In the genomic region with DNA sequence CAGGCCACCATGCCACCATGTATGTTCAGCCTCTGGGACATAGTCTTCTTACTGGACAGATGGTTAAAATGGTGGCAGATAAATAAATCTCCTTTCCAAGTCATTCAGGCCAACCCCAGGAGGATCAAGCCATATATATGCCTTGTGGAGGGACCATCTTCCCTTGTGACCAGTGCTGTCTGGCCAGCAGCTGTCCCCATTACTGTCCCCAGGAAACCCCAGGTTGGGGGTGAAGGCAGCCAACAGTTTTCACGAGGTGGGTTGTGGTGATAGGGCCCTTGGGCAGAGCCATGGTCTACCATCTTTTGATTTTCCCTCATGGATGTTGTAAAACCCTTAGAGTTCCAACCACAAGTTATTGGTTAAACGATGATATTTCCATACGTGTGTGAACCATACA, we compare ENCODE assay signal across 23 cellular contexts. TPM values are rescaled to one million over a fixed set of nuclear protein-coding genes. Genes with fewer than 3 reads are reported as not detected.
DNase-seq lines count a peak whose midpoint lies in the region; ATAC-seq and TF ChIP-seq lines count a peak whose summit lies in the region.
"Had no signal": no experiment of that assay in that cellular context is flagged by ENCODE, and none has a peak within 500 bp of the region (broad histone marks: within the 10 kb centered on the region; RNA-seq: fewer than 3 reads in every experiment).

No MANE protein-coding gene starts in this region.

- peak; percentile 26 for DNase-seq in activated CD8-positive, alpha-beta memory T cell treated with anti-CD3 and anti-CD28 coated beads, Interleukin-2, amount 10 ng/mL, durations not matched to agents 7 days and 5 days
- DNase-seq in activated CD8-positive, alpha-beta memory T cell treated with anti-CD3 and anti-CD28 coated beads, Interleukin-2, amount 50 U/mL, for 4 hours = no peak
- DNase-seq in H7 = peak; percentile 2
- peak; percentile 77 for DNase-seq in esophagus muscularis mucosa (ENCODE audit: extremely low spot score)
- peak; percentile 19 for DNase-seq in renal cortical epithelial cell (ENCODE audit: low read depth)
- no peak for DNase-seq in DMS79 (lab: John Stamatoyannopoulos, UW)
- no peak for DNase-seq in activated CD4-positive, alpha-beta T cell treated with anti-CD3 and anti-CD28 coated beads, Interleukin-2, amount 10 ng/mL, durations not matched to agents 7 days and 5 days
- DNase-seq: 8988T; ACHN; BE2C; CD4-positive, CD25-positive, alpha-beta regulatory T cell; NCI-H1048; NCI-H1417; NCI-H1694; NCI-H2081; NCI-H226; NCI-H510A; NCI-H69; SHP77 treated with DMSO at 0.1 percent for 48 hours; SK-N-SH had no signal

- no peak overlapping the region for H3K27ac ChIP-seq in esophagus muscularis mucosa (replicated peaks in 1 of 4)

- no peaks in the 10 kb centered on the region for H3K9me3 Mint-ChIP-seq in activated CD8-positive, alpha-beta memory T cell treated with anti-CD3 and anti-CD28 coated beads, Interleukin-2, amount 10 ng/mL, durations not matched to agents 7 days and 5 days (ENCODE audit: low read depth)
- no peaks in the 10 kb centered on the region for H3K9me3 Mint-ChIP-seq in activated CD4-positive, alpha-beta T cell treated with anti-CD3 and anti-CD28 coated beads, Interleukin-2, amount 10 ng/mL, durations not matched to agents 7 days and 5 days

- WGBS in esophagus muscularis mucosa = 92% methylated on average over 3 of the region's 3 CpGs

- TF ChIP-seq CTCF in esophagus muscularis mucosa (IDR thresholded peaks at IDR 0.05) = no peak

- no peak for TF ChIP-seq EP300 in esophagus muscularis mucosa (IDR thresholded peaks at IDR 0.05)

- no peaks in the 10 kb centered on the region for H3K27me3 Mint-ChIP-seq in activated CD8-positive, alpha-beta memory T cell treated with anti-CD3 and anti-CD28 coated beads, Interleukin-2, amount 10 ng/mL, durations not matched to agents 7 days and 5 days
- no peaks in the 10 kb centered on the region for H3K27me3 Mint-ChIP-seq in activated CD4-positive, alpha-beta T cell treated with anti-CD3 and anti-CD28 coated beads, Interleukin-2, amount 10 ng/mL, durations not matched to agents 7 days and 5 days

- intact Hi-C loops in esophagus muscularis mucosa (cut with DNase I) = no loop called here

- no peak overlapping the region for H3K4me3 Mint-ChIP-seq in activated CD8-positive, alpha-beta memory T cell treated with anti-CD3 and anti-CD28 coated beads, Interleukin-2, amount 10 ng/mL, durations not matched to agents 7 days and 5 days
- no peak overlapping the region for H3K4me3 Mint-ChIP-seq in activated CD4-positive, alpha-beta T cell treated with anti-CD3 and anti-CD28 coated beads, Interleukin-2, amount 10 ng/mL, durations not matched to agents 7 days and 5 days
- H3K4me3 Mint-ChIP-seq: CD4-positive, CD25-positive, alpha-beta regulatory T cell had no signal

- H3K36me3 Mint-ChIP-seq in activated CD8-positive, alpha-beta memory T cell treated with anti-CD3 and anti-CD28 coated beads, Interleukin-2, amount 10 ng/mL, durations not matched to agents 7 days and 5 days = no peaks in the 10 kb centered on the region
- H3K36me3 Mint-ChIP-seq in activated CD4-positive, alpha-beta T cell treated with anti-CD3 and anti-CD28 coated beads, Interleukin-2, amount 10 ng/mL, durations not matched to agents 7 days and 5 days (ENCODE audit: low read depth) = no peaks in the 10 kb centered on the region
- H3K36me3 Mint-ChIP-seq: CD4-positive, CD25-positive, alpha-beta regulatory T cell had no signal

- H3K36me3 ChIP-seq in H7 (replicated peaks; ENCODE audit: control insufficient read depth, insufficient read depth, low read length) (no peaks in the 10 kb centered on the region), esophagus muscularis mucosa (no peaks in the 10 kb centered on the region)
- H3K36me3 ChIP-seq: BE2C had no signal

- H3K27me3 ChIP-seq in H7 (ENCODE audit: control insufficient read depth, insufficient read depth, low read length) (no peaks in the 10 kb centered on the region), esophagus muscularis mucosa (peaks cover 0 to 11% (median 0%) of the 10 kb centered on the region in 4 donors)
- H3K27me3 ChIP-seq: BE2C had no signal

- ATAC-seq in activated CD8-positive, alpha-beta memory T cell treated with anti-CD3 and anti-CD28 coated beads, Interleukin-2, amount 10 ng/mL, durations not matched to agents 7 days and 5 days = no peak
- ATAC-seq in HG02610 (IDR thresholded peaks at IDR 0.05; ENCODE audit: unreplicated experiment) = no peak
- ATAC-seq: HCT116, Panc1 had no signal

- TF ChIP-seq POLR2A in esophagus muscularis mucosa (IDR thresholded peaks at IDR 0.05; ENCODE audit: low read depth) = no peak

- peaks cover 0 to 10% (median 0%) of the 10 kb centered on the region in 4 donors for H3K9me3 ChIP-seq in esophagus muscularis mucosa
- H3K9me3 ChIP-seq: BE2C, SK-N-SH had no signal

- POLR2A ChIA-PET in activated CD4-positive, alpha-beta T cell treated with anti-CD3 and anti-CD28 coated beads, Interleukin-2, amount 10 ng/mL, durations not matched to agents 7 days and 5 days (lab: Charles Lee) = no interaction called here

- H3K27ac Mint-ChIP-seq in activated CD8-positive, alpha-beta memory T cell treated with anti-CD3 and anti-CD28 coated beads, Interleukin-2, amount 10 ng/mL, durations not matched to agents 7 days and 5 days = no peak overlapping the region
- H3K27ac Mint-ChIP-seq in activated CD4-positive, alpha-beta T cell treated with anti-CD3 and anti-CD28 coated beads, Interleukin-2, amount 10 ng/mL, durations not matched to agents 7 days and 5 days = no peak overlapping the region

- CTCF ChIA-PET in activated CD8-positive, alpha-beta memory T cell treated with anti-CD3 and anti-CD28 coated beads, Interleukin-2, amount 10 ng/mL, durations not matched to agents 7 days and 5 days (lab: Charles Lee) = no interaction called here
- CTCF ChIA-PET in activated CD4-positive, alpha-beta T cell treated with anti-CD3 and anti-CD28 coated beads, Interleukin-2, amount 10 ng/mL, durations not matched to agents 7 days and 5 days (lab: Charles Lee) = interaction anchor here (0.5 kb wide), 1 partner anchor 498 kb away, joined by 3 read pairs; no protein-coding TSS in a partner anchor

- H3K4me1 Mint-ChIP-seq in activated CD8-positive, alpha-beta memory T cell treated with anti-CD3 and anti-CD28 coated beads, Interleukin-2, amount 10 ng/mL, durations not matched to agents 7 days and 5 days = no peaks in the 10 kb centered on the region
- H3K4me1 Mint-ChIP-seq in activated CD4-positive, alpha-beta T cell treated with anti-CD3 and anti-CD28 coated beads, Interleukin-2, amount 10 ng/mL, durations not matched to agents 7 days and 5 days = no peaks in the 10 kb centered on the region
- H3K4me1 Mint-ChIP-seq: CD4-positive, CD25-positive, alpha-beta regulatory T cell had no signal

- no peak overlapping the region for H3K4me3 ChIP-seq in H7 (ENCODE audit: insufficient read depth, low read depth, low read length)
- no peak overlapping the region for H3K4me3 ChIP-seq in esophagus muscularis mucosa

- H3K4me1 ChIP-seq in esophagus muscularis mucosa = peaks cover 0 to 11% (median 0%) of the 10 kb centered on the region in 4 donors
- H3K4me1 ChIP-seq: BE2C had no signal

RNA-seq across cellular contexts. Expression of a gene that starts 48.7 kb away (rescaled TPM):
- 1 to 10 TPM in 1 of 2 experiments, under 1 TPM in 1; 0.44 to 1.5 TPM for total RNA-seq in activated CD8-positive, alpha-beta memory T cell treated with anti-CD3 and anti-CD28 coated beads, Interleukin-2, amount 10 ng/mL, durations not matched to agents 7 days and 5 days
- 3.9 and 4.7 TPM in 2 replicates for total RNA-seq in H7 (2014; rRNA removed; shearing (Covaris generic))
- total RNA-seq in esophagus muscularis mucosa (10 to 100 TPM; 13.6 to 24.1 (median 15.3) TPM), renal cortical epithelial cell (1.2 and 11.0 TPM in 2 replicates)
- under 1 TPM; 0.46 to 0.74 TPM for total RNA-seq in activated CD4-positive, alpha-beta T cell treated with anti-CD3 and anti-CD28 coated beads, Interleukin-2, amount 10 ng/mL, durations not matched to agents 7 days and 5 days

Comparison
In these comparisons a context has a peak if more than half of its experiments do, and no peak if none do; other contexts are left out.
1. DNase-seq: peak in activated CD8-positive, alpha-beta memory T cell treated with anti-CD3 and anti-CD28 coated beads, Interleukin-2, amount 10 ng/mL, durations not matched to agents 7 days and 5 days (single experiment), H7 (single experiment), esophagus muscularis mucosa (single experiment) and renal cortical epithelial cell (single experiment); none in activated CD8-positive, alpha-beta memory T cell treated with anti-CD3 and anti-CD28 coated beads, Interleukin-2, amount 50 U/mL, for 4 hours (single experiment), DMS79 (single experiment) and activated CD4-positive, alpha-beta T cell treated with anti-CD3 and anti-CD28 coated beads, Interleukin-2, amount 10 ng/mL, durations not matched to agents 7 days and 5 days (single experiment).